ENCODE assay signal across 15 cellular contexts in genomic region chr1:15188145-15188544, GRCh38. TPM values are rescaled to one million over a fixed set of nuclear protein-coding genes. Genes with fewer than 3 reads are reported as not detected.
DNase-seq lines count a peak whose midpoint lies in the region; ATAC-seq and TF ChIP-seq lines count a peak whose summit lies in the region.
"Had no signal": no experiment of that assay in that cellular context is flagged by ENCODE, and none has a peak within 500 bp of the region (broad histone marks: within the 10 kb centered on the region; RNA-seq: fewer than 3 reads in every experiment).

No MANE protein-coding gene starts in this region.

- H3K36me3 ChIP-seq in RWPE2 (ENCODE audit: low read depth) (no peaks in the 10 kb centered on the region), stomach (no peaks in the 10 kb centered on the region)
- H3K36me3 ChIP-seq in CD4-positive, alpha-beta memory T cell (ENCODE audit: insufficient read depth, low read length): no peaks in the 10 kb centered on the region

- no peaks in the 10 kb centered on the region for H3K36me3 Mint-ChIP-seq in CD4-positive, alpha-beta memory T cell

- no peaks in the 10 kb centered on the region for H3K27me3 ChIP-seq in RWPE2 (ENCODE audit: insufficient read depth, poor library complexity, severe bottlenecking)
- H3K27me3 ChIP-seq in stomach: no peaks in the 10 kb centered on the region
- no peaks in the 10 kb centered on the region for H3K27me3 ChIP-seq in CD4-positive, alpha-beta memory T cell (ENCODE audit: insufficient read depth, low read length)

- no peak for TF ChIP-seq EP300 in stomach (IDR thresholded peaks at IDR 0.05)

- H3K4me1 Mint-ChIP-seq in CD4-positive, alpha-beta memory T cell: no peaks in the 10 kb centered on the region

- H3K9me3 ChIP-seq in RWPE2 (ENCODE audit: severe bottlenecking) (no peaks in the 10 kb centered on the region), stomach (no peaks in the 10 kb centered on the region)
- no peaks in the 10 kb centered on the region for H3K9me3 ChIP-seq in CD4-positive, alpha-beta memory T cell (ENCODE audit: control insufficient read depth in 1 of 2, low read length in 2 of 2)

- H3K4me3 Mint-ChIP-seq in CD4-positive, alpha-beta memory T cell: no peak overlapping the region
- H3K4me3 Mint-ChIP-seq: activated CD8-positive, alpha-beta T cell treated with anti-CD3 and anti-CD28 coated beads, Interleukin-2, amount 10 ng/mL, durations not matched to agents 7 days and 5 days had no signal

- H3K27me3 Mint-ChIP-seq in CD4-positive, alpha-beta memory T cell: peaks cover 8 to 10% of the 10 kb centered on the region in 2 donors

- H3K4me3 ChIP-seq in RWPE2 (ENCODE audit: severe bottlenecking) (no peak overlapping the region), stomach (no peak overlapping the region)
- H3K4me3 ChIP-seq in CD4-positive, alpha-beta memory T cell (ENCODE audit: low read length in 2 of 2): no peak overlapping the region

- TF ChIP-seq CTCF in RWPE2 (IDR thresholded peaks at IDR 0.05; ENCODE audit: poor library complexity, severe bottlenecking) (no peak), stomach (IDR thresholded peaks at IDR 0.05) (no peak)

- CTCF ChIA-PET in CD4-positive, alpha-beta memory T cell (lab: Charles Lee; ENCODE audit: partially characterized antibody): interaction anchor here (0.6 kb wide), 1 partner anchor 566 kb away, joined by 3 read pairs; no protein-coding TSS in a partner anchor

- no peak for TF ChIP-seq POLR2A in stomach (IDR thresholded peaks at IDR 0.05)

- ATAC-seq in RWPE2 (ENCODE audit: low read depth): peak; percentile 58; the same call in 2 of the 3 replicates
- no peak for ATAC-seq in GM18519 (IDR thresholded peaks at IDR 0.05; ENCODE audit: low FRiP score, unreplicated experiment)
- ATAC-seq: activated CD8-positive, alpha-beta T cell treated with anti-CD3 and anti-CD28 coated beads, Interleukin-2, amount 10 ng/mL, durations not matched to agents 7 days and 5 days had no signal

- H3K4me1 ChIP-seq in RWPE2 (ENCODE audit: insufficient read depth, poor library complexity, severe bottlenecking) (peaks cover 7% of the 10 kb centered on the region), stomach (peaks cover 52 to 89% (median 78%) of the 10 kb centered on the region in 4 donors)
- no peaks in the 10 kb centered on the region for H3K4me1 ChIP-seq in CD4-positive, alpha-beta memory T cell (ENCODE audit: insufficient read depth, low read length)

- no peak overlapping the region for H3K27ac Mint-ChIP-seq in CD4-positive, alpha-beta memory T cell
- H3K27ac Mint-ChIP-seq: activated CD8-positive, alpha-beta T cell treated with anti-CD3 and anti-CD28 coated beads, Interleukin-2, amount 10 ng/mL, durations not matched to agents 7 days and 5 days had no signal

- peak; percentile 63 for DNase-seq in DMS53 (lab: John Stamatoyannopoulos, UW)
- DNase-seq in DMS53 treated with DMSO at 0.1 percent for 48 hours (lab: John Stamatoyannopoulos, UW; ENCODE audit: unreplicated experiment): no peak
- no peak for DNase-seq in RWPE2 (ENCODE audit: low spot score)
- peak; percentile 71 for DNase-seq in islet precursor cell
- no peak for DNase-seq in stomach
- DNase-seq in CD4-positive, alpha-beta memory T cell: no peak
- no peak for DNase-seq in NCI-H748 (lab: John Stamatoyannopoulos, UW; ENCODE audit: unreplicated experiment)
- DNase-seq: 8988T; activated CD8-positive, alpha-beta T cell treated with anti-CD3 and anti-CD28 coated beads, Interleukin-2, amount 10 ng/mL, durations not matched to agents 7 days and 5 days; activated gamma-delta T cell treated with Interleukin-2 at 50 U/mL for 16 hours; effector CD4-positive, alpha-beta T cell; NCI-H1436; SIG-M5 had no signal

- H3K27ac ChIP-seq in RWPE2 (ENCODE audit: poor library complexity, severe bottlenecking) (no peak overlapping the region), stomach (peak overlapping the region; percentile 8 to 47 (median 20))
- H3K27ac ChIP-seq in CD4-positive, alpha-beta memory T cell (ENCODE audit: low read depth, low read length): no peak overlapping the region

- H3K9me3 Mint-ChIP-seq in CD4-positive, alpha-beta memory T cell: peaks cover 0 to 1% (median 0%) of the 10 kb centered on the region in 8 donors

- POLR2A ChIA-PET in CD4-positive, alpha-beta memory T cell (lab: Charles Lee; ENCODE audit: partially characterized antibody): no interaction called here

- intact Hi-C loops in stomach (cut with DNase I; ENCODE audit: low total_unique reads): no loop called here
- intact Hi-C loops in CD4-positive, alpha-beta memory T cell (cut with micrococcal nuclease): no loop called here

- 43 to 74% (median 63%) methylated on average over 4 of the region's 4 CpGs for WGBS in stomach, 5 donors

RNA-seq across cellular contexts. Expression of gene TMEM51, which starts 34.6 kb away (rescaled TPM):
- 10 to 100 TPM in 4 of 5 donors, 1 to 10 TPM in 1; 1.2 to 32.2 (median 13.8) TPM for total RNA-seq in stomach
- polyA plus RNA-seq in stomach: 10 to 100 TPM; 13.6 to 18.2 (median 17.2) TPM
- total RNA-seq in CD4-positive, alpha-beta memory T cell: under 1 TPM; 0.47 to 0.61 TPM
- not detected for polyA plus RNA-seq in CD4-positive, alpha-beta memory T cell

RNA-seq across cellular contexts. Expression of gene FHAD1, which starts 58.9 kb away (rescaled TPM):
- total RNA-seq in stomach: 1 to 10 TPM in 2 of 5 donors, under 1 TPM in 1, not detected in 2; 0.45 to 5.1 (median 2.9) TPM
- 1 to 10 TPM in 2 of 3 donors, under 1 TPM in 1; 0.38 to 1.7 (median 1.1) TPM for polyA plus RNA-seq in stomach
- not detected for total RNA-seq in CD4-positive, alpha-beta memory T cell
- polyA plus RNA-seq in CD4-positive, alpha-beta memory T cell: under 1 TPM in 1 of 2 donors, not detected in 1; 0.03 TPM
- total RNA-seq: left lobe of liver had no signal

Comparison
In these comparisons a context has a peak if more than half of its experiments do, and no peak if none do; other contexts are left out.
1. DNase-seq: peak in DMS53 (single experiment) and islet precursor cell (single experiment); none in DMS53 treated with DMSO at 0.1 percent for 48 hours (single experiment), RWPE2 (single experiment), stomach (single experiment), CD4-positive, alpha-beta memory T cell (0 of 5) and NCI-H748 (single experiment).
2. H3K27ac ChIP-seq: peak in stomach (5 of 5); none in RWPE2 (single experiment) and CD4-positive, alpha-beta memory T cell (single experiment).